ENCODE assay signal across 29 cellular contexts in genomic region chr7:112350596-112350995, GRCh38.
"Had no signal": no experiment of that assay in that cellular context is flagged by ENCODE, and none has a peak within 500 bp of the region (broad histone marks: within the 10 kb centered on the region; RNA-seq: fewer than 3 reads in every experiment).

No MANE protein-coding gene starts in this region.

- H3K4me3 ChIP-seq: coronary artery, dorsolateral prefrontal cortex, hepatocyte, left ventricle myocardium inferior, lung, spleen, suprapubic skin, tibial artery, upper lobe of right lung had no signal

- ATAC-seq: activated CD4-positive, CD25-positive, alpha-beta regulatory T cell treated with anti-CD3 and anti-CD28 coated beads, Interleukin-2, amount 50 U/mL, for 24 hours; activated T-cell treated with anti-CD3 and anti-CD28 coated beads, Interleukin-2, amount 50 U/mL, for 4 hours; activated T-helper 17 cell treated with anti-CD3 and anti-CD28 coated beads, Interleukin-2, amount 50 U/mL, for 72 hours; natural killer cell; right cardiac atrium; upper lobe of right lung had no signal

- DNase-seq: activated CD4-positive, alpha-beta memory T cell treated with anti-CD3 and anti-CD28 coated beads, Interleukin-2, amount 10 ng/mL, durations not matched to agents 7 days and 5 days; activated CD4-positive, alpha-beta T cell treated with anti-CD3 and anti-CD28 coated beads, Interleukin-2, amount 10 ng/mL, durations not matched to agents 24 days and 14 days; activated CD8-positive, alpha-beta memory T cell treated with anti-CD3 and anti-CD28 coated beads, Interleukin-2, amount 50 U/mL, for 48 hours; activated gamma-delta T cell treated with Interleukin-2 at 50 U/mL for 16 hours; activated naive CD4-positive, alpha-beta T cell treated with anti-CD3 and anti-CD28 coated beads, Interleukin-2, amount 50 U/mL, for 16 hours; activated T-cell treated with anti-CD3 and anti-CD28 coated beads, Interleukin-2, amount 50 U/mL, for 4 hours; amniotic stem cell; brain microvascular endothelial cell; dorsolateral prefrontal cortex; effector memory CD4-positive, alpha-beta T cell; islet precursor cell; left ventricle myocardium inferior; mesendoderm; natural killer cell; posterior cingulate gyrus; right cardiac atrium; spleen; stimulated activated naive CD4-positive, alpha-beta T cell; tibial artery; upper lobe of right lung; WERI-Rb-1 had no signal

- FAIRE-seq: astrocyte, frontal cortex had no signal

- H2AFZ ChIP-seq: hepatocyte had no signal

- H3K4me1 ChIP-seq: spleen, suprapubic skin, tibial artery, upper lobe of right lung had no signal

- H3K27ac ChIP-seq: brain microvascular endothelial cell, coronary artery, dorsolateral prefrontal cortex, hepatocyte, left ventricle myocardium inferior, spleen, suprapubic skin, tibial artery, upper lobe of right lung, WERI-Rb-1 had no signal

- H3K27me3 ChIP-seq: brain microvascular endothelial cell, dorsolateral prefrontal cortex, hepatocyte, spleen, suprapubic skin, tibial artery, upper lobe of right lung had no signal

- H3K36me3 ChIP-seq: brain microvascular endothelial cell, left ventricle myocardium inferior, suprapubic skin, upper lobe of right lung, WERI-Rb-1 had no signal

- H3K9me3 ChIP-seq: left ventricle myocardium inferior, suprapubic skin, upper lobe of right lung had no signal

- H3K4me2 ChIP-seq: hepatocyte had no signal
